21 cellular contexts compared by ENCODE assay signal in genomic region chr16:4329354-4329775, GRCh38. TPM values are rescaled to one million over a fixed set of nuclear protein-coding genes. Genes with fewer than 3 reads are reported as not detected.
DNase-seq lines count a peak whose midpoint lies in the region; ATAC-seq and TF ChIP-seq lines count a peak whose summit lies in the region.
"Had no signal": no experiment of that assay in that cellular context is flagged by ENCODE, and none has a peak within 500 bp of the region (broad histone marks: within the 10 kb centered on the region; RNA-seq: fewer than 3 reads in every experiment).

No MANE protein-coding gene starts in this region.

- no peak overlapping the region for H3K23ac ChIP-seq in mesenchymal stem cell (ENCODE audit: low read length in 2 of 2)

- H3K4me2 ChIP-seq in mesenchymal stem cell (ENCODE audit: low read length, poor library complexity, severe bottlenecking) = no peak overlapping the region

- DNase-seq in Panc1 (ENCODE audit: low read depth, low spot score) (no peak), colonic mucosa (no peak), mesenchymal stem cell (no peak), globus pallidus (ENCODE audit: low spot score) (no peak), NCI-H2171 treated with DMSO at 0.1 percent for 48 hours (lab: John Stamatoyannopoulos, UW) (no peak)
- DNase-seq in activated naive CD4-positive, alpha-beta T cell treated with anti-CD3 and anti-CD28 coated beads, Interleukin-2, amount 50 U/mL, for 16 hours = no peak
- DNase-seq: activated CD4-positive, alpha-beta T cell treated with anti-CD3 and anti-CD28 coated beads for 48 hours; activated T-cell treated with anti-CD3 and anti-CD28 coated beads, Interleukin-2, amount 50 U/mL, for 48 hours; amygdala; DMS79 treated with DMSO at 0.1 percent for 48 hours; effector memory CD4-positive, alpha-beta T cell; naive thymus-derived CD8-positive, alpha-beta T cell; NCI-H1694 treated with DMSO at 0.1 percent for 48 hours; NCI-H774; RPMI8226; stimulated activated CD4-positive, alpha-beta T cell treated with anti-CD3 and anti-CD28 coated beads, Interleukin-12 subunit alpha, Interleukin-12 subunit beta, amount 100 ng/mL, for 4 hours; T-helper 2 cell; testis had no signal

- peak overlapping the region; percentile 35 to 80 for H3K4ac ChIP-seq in mesenchymal stem cell (ENCODE audit: low read depth in 1 of 2, low read length in 2 of 2)

- H2AFZ ChIP-seq in mesenchymal stem cell (ENCODE audit: low read depth, low read length) = no peak overlapping the region

- 81% methylated on average over 7 of the region's 7 CpGs for WGBS in mesenchymal stem cell

- no peak overlapping the region for H3K9ac ChIP-seq in colonic mucosa (ENCODE audit: low read depth in 2 of 2, low read length in 2 of 2)
- H3K9ac ChIP-seq in mesenchymal stem cell (ENCODE audit: low read length) = peak overlapping the region; percentile 81
- H3K9ac ChIP-seq in subcutaneous abdominal adipose tissue (ENCODE audit: low read length in 5 of 5) = peak overlapping the region in 1 of 5 donors; percentile 42

- peaks cover 49% of the 10 kb centered on the region for H3K79me1 ChIP-seq in mesenchymal stem cell (replicated peaks; ENCODE audit: low read length, poor library complexity, severe bottlenecking)

- H3K27ac ChIP-seq in Panc1 (ENCODE audit: low read length) (peak overlapping the region; percentile 79), colonic mucosa (peak overlapping the region; percentile 66), mesenchymal stem cell (ENCODE audit: low read length, poor library complexity, severe bottlenecking) (no peak overlapping the region), subcutaneous abdominal adipose tissue (ENCODE audit: low read depth, low read length) (peak overlapping the region; percentile 65)
- H3K27ac ChIP-seq: C4-2B had no signal

- in situ Hi-C loops in Panc1 (cut with HindIII; ENCODE audit: low pct_unique_long_range_greater_than_20kb, low sequenced_read_pairs) = no loop called here

- no TSS peak for BruUV-seq in Panc1 (replicated peaks; lab: Mats Ljungman, UMichigan)

- peak overlapping the region in 1 of 2 experiments; percentile 24 for H3K14ac ChIP-seq in mesenchymal stem cell (ENCODE audit: low read length in 2 of 2)

- CTCF ChIA-PET in Panc1 (lab: Charles Lee) = interaction anchor here (2.0 kb wide), 1 partner anchor 41 kb away, joined by 7 read pairs; no protein-coding TSS in a partner anchor

- peak overlapping the region; percentile 66 for H4K8ac ChIP-seq in mesenchymal stem cell (ENCODE audit: low read length)

- H3K4me3 ChIP-seq in Panc1 (ENCODE audit: low read depth in 2 of 2, low read length in 2 of 2) (no peak overlapping the region), colonic mucosa (no peak overlapping the region), mesenchymal stem cell (ENCODE audit: insufficient read depth in 1 of 2, low read depth in 1 of 2, low read length in 2 of 2) (peak overlapping the region in 1 of 2 experiments; percentile 21), subcutaneous abdominal adipose tissue (ENCODE audit: low read depth in 1 of 5, low read length in 5 of 5) (no peak overlapping the region)
- H3K4me3 ChIP-seq: testis had no signal

- peak overlapping the region; percentile 26 to 88 for H3K18ac ChIP-seq in mesenchymal stem cell (ENCODE audit: low read depth in 1 of 2, low read length in 2 of 2)

- peak overlapping the region; percentile 57 for H2BK15ac ChIP-seq in mesenchymal stem cell (ENCODE audit: low read depth, poor library complexity, severe bottlenecking)

- H2BK12ac ChIP-seq in mesenchymal stem cell (ENCODE audit: low read length in 2 of 2) = peak overlapping the region; percentile 46 to 69

- H2AK5ac ChIP-seq in mesenchymal stem cell (ENCODE audit: low read length, severe bottlenecking) = peak overlapping the region; percentile 21

- H3K27me3 ChIP-seq in Panc1 (ENCODE audit: control insufficient read depth, insufficient read depth, low read length) (no peaks in the 10 kb centered on the region), colonic mucosa (peaks cover 8% of the 10 kb centered on the region), mesenchymal stem cell (ENCODE audit: control insufficient read depth in 1 of 2, insufficient read depth in 1 of 2, low read length in 2 of 2) (no peaks in the 10 kb centered on the region), subcutaneous abdominal adipose tissue (ENCODE audit: control insufficient read depth in 5 of 5, insufficient read depth in 4 of 5, low read length in 5 of 5) (peaks cover 0 to 3% (median 0%) of the 10 kb centered on the region in 5 donors)
- H3K27me3 ChIP-seq: testis had no signal

- ATAC-seq in Panc1 (no peak), GM18511 (IDR thresholded peaks at IDR 0.05; ENCODE audit: unreplicated experiment) (no peak)
- ATAC-seq: naive thymus-derived CD8-positive, alpha-beta T cell had no signal

- POLR2A ChIA-PET in Panc1 (lab: Charles Lee) = interaction anchor here (0.9 kb wide), 1 partner anchor 20 kb away, joined by 3 read pairs; no protein-coding TSS in a partner anchor

- peaks cover 2% of the 10 kb centered on the region; the same call in 1 of the 2 replicates for H3K36me3 ChIP-seq in Panc1 (ENCODE audit: control insufficient read depth, insufficient read depth, low read length)
- H3K36me3 ChIP-seq in colonic mucosa = no peaks in the 10 kb centered on the region
- H3K36me3 ChIP-seq in mesenchymal stem cell (ENCODE audit: control insufficient read depth in 1 of 2, insufficient read depth in 2 of 2, low read depth in 1 of 2, low read length in 2 of 2) = peaks cover 12 to 36% of the 10 kb centered on the region in 2 experiments
- H3K36me3 ChIP-seq in subcutaneous abdominal adipose tissue (ENCODE audit: control insufficient read depth in 5 of 5, insufficient read depth in 5 of 5, low read length in 5 of 5) = peaks cover 0 to 20% (median 10%) of the 10 kb centered on the region in 5 donors

- H3K4me1 ChIP-seq in Panc1 (ENCODE audit: control insufficient read depth, insufficient read depth, low read length) (peaks cover 59% of the 10 kb centered on the region), colonic mucosa (peaks cover 4% of the 10 kb centered on the region), mesenchymal stem cell (ENCODE audit: control insufficient read depth, insufficient read depth, low read depth, low read length) (peaks cover 39% of the 10 kb centered on the region), subcutaneous abdominal adipose tissue (ENCODE audit: control insufficient read depth in 5 of 5, insufficient read depth in 5 of 5, low read length in 5 of 5) (peaks cover 2 to 48% (median 39%) of the 10 kb centered on the region in 5 donors)

- peak overlapping the region; percentile 93 for H4K91ac ChIP-seq in mesenchymal stem cell (ENCODE audit: low read length)

- intact Hi-C loops in Panc1 (cut with micrococcal nuclease; ENCODE audit: unreplicated experiment) = no loop called here
- intact Hi-C loops in colonic mucosa (cut with DNase I) = no loop called here

- no peak overlapping the region for H2BK5ac ChIP-seq in mesenchymal stem cell (ENCODE audit: low read depth, low read length, poor library complexity, severe bottlenecking)

- TF ChIP-seq CTCF in Panc1 (IDR thresholded peaks at IDR 0.05) = no peak
- no peak for TF ChIP-seq CTCF in colonic mucosa (IDR thresholded peaks at IDR 0.05)

- peak overlapping the region; percentile 91 for H2BK120ac ChIP-seq in mesenchymal stem cell (ENCODE audit: low read depth, low read length)

- H3K9me3 ChIP-seq in Panc1 (ENCODE audit: control insufficient read depth, insufficient read depth, low read depth, low read length) = no peaks in the 10 kb centered on the region
- H3K9me3 ChIP-seq in colonic mucosa = no peaks in the 10 kb centered on the region
- no peaks in the 10 kb centered on the region for H3K9me3 ChIP-seq in mesenchymal stem cell (ENCODE audit: control insufficient read depth, low read length)
- H3K9me3 ChIP-seq in subcutaneous abdominal adipose tissue (ENCODE audit: control insufficient read depth in 5 of 5, low read length in 5 of 5) = no peaks in the 10 kb centered on the region
- H3K9me3 ChIP-seq: testis had no signal

RNA-seq across cellular contexts. Expression of gene GLIS2, which starts 13.5 kb away (rescaled TPM):
- 87.3 TPM for total RNA-seq in Panc1 (2021; ENCODE audit: unreplicated experiment)
- polyA plus RNA-seq in Panc1 (2012; ENCODE audit: insufficient read length) = 78.7 TPM
- 1 to 10 TPM in 1 of 2 donors, under 1 TPM in 1; 0.89 to 4.1 TPM for total RNA-seq in colonic mucosa
- 20.9 TPM for polyA plus RNA-seq in mesenchymal stem cell (2013, experiment 1 of 2)
- 19.9 TPM for polyA plus RNA-seq in mesenchymal stem cell (2013, experiment 2 of 2)
- polyA plus RNA-seq: naive thymus-derived CD8-positive, alpha-beta T cell had no signal

RNA-seq across cellular contexts. Expression of gene PAM16, which starts 21.8 kb away (rescaled TPM):
- total RNA-seq in Panc1 (2021; ENCODE audit: unreplicated experiment) = 104 TPM
- polyA plus RNA-seq in Panc1 (2012; ENCODE audit: insufficient read length) = 105 TPM
- total RNA-seq in colonic mucosa = 10 to 100 TPM; 28.2 to 43.6 TPM
- 39.3 TPM for polyA plus RNA-seq in mesenchymal stem cell (2013, experiment 1 of 2)
- polyA plus RNA-seq in mesenchymal stem cell (2013, experiment 2 of 2) = 43.3 TPM

RNA-seq across cellular contexts. Expression of gene VASN, which starts 42.3 kb away (rescaled TPM):
- total RNA-seq in Panc1 (2021; ENCODE audit: unreplicated experiment) (33.5 TPM), colonic mucosa (1 to 10 TPM; 2.7 to 4.1 TPM)
- 34.7 TPM for polyA plus RNA-seq in Panc1 (2012; ENCODE audit: insufficient read length)
- polyA plus RNA-seq in mesenchymal stem cell (2013, experiment 1 of 2) = 127 TPM
- polyA plus RNA-seq in mesenchymal stem cell (2013, experiment 2 of 2) = 127 TPM

RNA-seq across cellular contexts. Expression of gene TFAP4, which starts 56.5 kb away (rescaled TPM):
- 11.1 TPM for total RNA-seq in Panc1 (2021; ENCODE audit: unreplicated experiment)
- polyA plus RNA-seq in Panc1 (2012; ENCODE audit: insufficient read length) = 18.7 TPM
- total RNA-seq in colonic mucosa = 10 to 100 TPM in 1 of 2 donors, 1 to 10 TPM in 1; 5.4 to 15.4 TPM
- 6.0 TPM for polyA plus RNA-seq in mesenchymal stem cell (2013, experiment 1 of 2)
- 5.8 TPM for polyA plus RNA-seq in mesenchymal stem cell (2013, experiment 2 of 2)

Comparison
In these comparisons a context has a peak if more than half of its experiments do, and no peak if none do; other contexts are left out.
1. RNA of gene GLIS2, which starts 13.5 kb away (total RNA-seq): 87.3 TPM in Panc1 (single experiment); 0.89 to 4.1 TPM in colonic mucosa; every median in the first group is over 10 times any median in the second.